2 cellular contexts compared by ENCODE assay signal in genomic region chr7:13532028-13532753, GRCh38.
TF ChIP-seq lines count a peak whose summit lies in the region.

No MANE protein-coding gene starts in this region.

TF ChIP-seq in WTC11, 78 proteins besides CTCF, POLR2A, EP300 and RAD21 (continued from another document):
- no peak for TF ChIP-seq FOXP1 (CRISPR knock-in tag; IDR thresholded peaks at IDR 0.05; ENCODE audit: borderline replicate concordance)
- TF ChIP-seq NFATC4 (CRISPR knock-in tag; IDR thresholded peaks at IDR 0.05), result no peak
- no peak for TF ChIP-seq PRDM15 (CRISPR knock-in tag; IDR thresholded peaks at IDR 0.05)
- TF ChIP-seq USF2 (CRISPR knock-in tag; IDR thresholded peaks at IDR 0.05), result no peak
- TF ChIP-seq MAX (CRISPR knock-in tag; IDR thresholded peaks at IDR 0.05), result no peak
- no peak for TF ChIP-seq NFE2L1 (CRISPR knock-in tag; IDR thresholded peaks at IDR 0.05)
- no peak for TF ChIP-seq HMGA2 (CRISPR knock-in tag; IDR thresholded peaks at IDR 0.05)
- TF ChIP-seq NR3C1 (CRISPR knock-in tag; conservative IDR thresholded peaks at IDR 0.05; ENCODE audit: low read depth), result no peak
- TF ChIP-seq CBFB (CRISPR knock-in tag; IDR thresholded peaks at IDR 0.05; ENCODE audit: low read depth), result no peak
- TF ChIP-seq ZBTB43 (CRISPR knock-in tag; IDR thresholded peaks at IDR 0.05), result no peak
- TF ChIP-seq TEAD1 (CRISPR knock-in tag; IDR thresholded peaks at IDR 0.05), result no peak
- no peak for TF ChIP-seq ATF3 (CRISPR knock-in tag; conservative IDR thresholded peaks at IDR 0.05)
- no peak for TF ChIP-seq ATF1 (CRISPR knock-in tag; IDR thresholded peaks at IDR 0.05)

TF ChIP-seq in HepG2, 621 proteins besides CTCF, POLR2A, EP300 and RAD21 (continued from another document):
- no peak for TF ChIP-seq PRDM10 (CRISPR knock-in tag; IDR thresholded peaks at IDR 0.05; ENCODE audit: low read depth)
- TF ChIP-seq RORA (CRISPR knock-in tag; IDR thresholded peaks at IDR 0.05), result no peak
- no peak for TF ChIP-seq ZMAT5 (CRISPR knock-in tag; IDR thresholded peaks at IDR 0.05; ENCODE audit: borderline replicate concordance, low read depth)
- TF ChIP-seq SP1 (IDR thresholded peaks at IDR 0.05), result no peak
- no peak for TF ChIP-seq SP1 (CRISPR knock-in tag; IDR thresholded peaks at IDR 0.05)
- TF ChIP-seq ARNT2 (CRISPR knock-in tag; IDR thresholded peaks at IDR 0.05; ENCODE audit: low read depth), result no peak
- TF ChIP-seq ZBTB4 (CRISPR knock-in tag; IDR thresholded peaks at IDR 0.05; ENCODE audit: borderline replicate concordance), result no peak
- TF ChIP-seq ZNF318 (CRISPR knock-in tag; IDR thresholded peaks at IDR 0.05), result no peak
- TF ChIP-seq HOXA3 (CRISPR knock-in tag; IDR thresholded peaks at IDR 0.05), result no peak
- TF ChIP-seq TRIM22 (IDR thresholded peaks at IDR 0.05), result no peak
